16 cellular contexts compared by ENCODE assay signal in the genomic region with DNA sequence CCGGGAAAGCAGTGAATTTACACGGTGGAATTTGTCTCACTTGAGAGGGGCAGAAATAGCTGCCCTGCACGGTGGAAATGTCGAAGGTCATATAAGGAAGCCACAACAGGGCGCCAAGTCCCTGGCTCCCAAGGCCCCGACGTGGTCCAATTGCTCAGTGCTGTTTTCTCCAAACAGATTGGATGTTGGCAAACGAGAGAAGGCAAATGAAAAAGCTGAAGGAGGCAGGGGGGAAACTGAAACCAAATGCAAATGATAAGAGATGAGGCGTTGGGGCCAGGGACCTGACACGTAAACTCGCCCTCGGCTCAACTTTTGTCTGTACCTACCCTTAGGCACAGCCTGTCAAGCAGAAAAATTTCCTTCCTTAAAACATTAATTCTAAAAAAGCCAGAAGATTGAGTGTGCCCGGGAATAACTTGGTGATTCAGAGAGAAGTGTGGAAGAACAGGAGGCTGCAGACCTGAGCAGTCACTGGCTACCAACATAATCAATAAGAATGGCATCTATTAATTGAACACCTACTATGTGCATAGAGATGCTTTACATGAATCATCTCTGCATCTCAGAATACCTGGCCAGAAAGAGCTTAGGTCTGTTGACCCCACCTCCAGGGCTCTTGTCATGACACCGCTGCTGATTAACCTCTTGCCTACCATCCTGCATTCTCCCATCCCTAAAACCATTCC. TPM values are rescaled to one million over a fixed set of nuclear protein-coding genes. Genes with fewer than 3 reads are reported as not detected.
DNase-seq lines count a peak whose midpoint lies in the region; ATAC-seq and TF ChIP-seq lines count a peak whose summit lies in the region.
"Had no signal": no experiment of that assay in that cellular context is flagged by ENCODE, and none has a peak within 500 bp of the region (broad histone marks: within the 10 kb centered on the region; RNA-seq: fewer than 3 reads in every experiment).

No MANE protein-coding gene starts in this region.

- TF ChIP-seq POLR2A in body of pancreas (IDR thresholded peaks at IDR 0.05): no peak

- ATAC-seq in GM21723 (IDR thresholded peaks at IDR 0.05; ENCODE audit: unreplicated experiment) (no peak), HG02610 (IDR thresholded peaks at IDR 0.05; ENCODE audit: unreplicated experiment) (no peak), body of pancreas (no peak)
- ATAC-seq: activated naive CD8-positive, alpha-beta T cell treated with anti-CD3 and anti-CD28 coated beads, Interleukin-2, amount 50 U/mL, for 24 hours; SK-N-SH treated with all-trans-retinoic acid at 6 μM for 48 hours; stimulated activated naive B cell treated with anti-CD40 and anti-IgM and Interleukin-4, amounts not matched to agents 10 μg/mL and 1 μg/mL and 100 μg/mL, for 72 hours had no signal

- intact Hi-C loops in body of pancreas (cut with DNase I): no loop called here

- H3K4me3 ChIP-seq in GM06990 (replicated peaks; ENCODE audit: low read depth, low read length) (no peak overlapping the region), MM.1S (ENCODE audit: low read length) (no peak overlapping the region), osteoblast (ENCODE audit: insufficient read depth, low read length) (peak overlapping the region; percentile 19), body of pancreas (no peak overlapping the region)
- H3K4me3 ChIP-seq: BLaER1 had no signal

- H2AFZ ChIP-seq in MM.1S (ENCODE audit: low read length) (0 out of 2 replicates have a peak overlapping the region, but pooled peaks have one; percentile 20), osteoblast (ENCODE audit: low read length) (peak overlapping the region; percentile 84)

- no peak for TF ChIP-seq CTCF in GM06990 (IDR thresholded peaks at IDR 0.05; ENCODE audit: insufficient read depth, low read length, poor library complexity, severe bottlenecking)
- TF ChIP-seq CTCF in MM.1S (IDR thresholded peaks at IDR 0.05; ENCODE audit: low read length): no peak
- no peak for TF ChIP-seq CTCF in osteoblast (IDR thresholded peaks at IDR 0.05; ENCODE audit: extremely low read depth, low read depth, low read length)
- TF ChIP-seq CTCF in body of pancreas (IDR thresholded peaks at IDR 0.05): no peak

- no peaks in the 10 kb centered on the region for H3K27me3 ChIP-seq in GM06990 (replicated peaks; ENCODE audit: control insufficient read depth, insufficient read depth, low read length)
- H3K27me3 ChIP-seq in MM.1S (replicated peaks; ENCODE audit: insufficient read depth, low read length): peaks cover 5% of the 10 kb centered on the region; the same call in 1 of the 2 replicates
- H3K27me3 ChIP-seq in osteoblast (ENCODE audit: insufficient read depth, low read length): no peaks in the 10 kb centered on the region
- no peaks in the 10 kb centered on the region for H3K27me3 ChIP-seq in body of pancreas
- H3K27me3 ChIP-seq: BLaER1 had no signal

- no peaks in the 10 kb centered on the region for H3K9me2 ChIP-seq in MM.1S (replicated peaks; ENCODE audit: insufficient read depth, low read length)

- no peak overlapping the region for H3K9ac ChIP-seq in MM.1S (ENCODE audit: low read length)
- H3K9ac ChIP-seq: BLaER1 had no signal

- H3K4me2 ChIP-seq in MM.1S (ENCODE audit: low read depth, low read length) (peak overlapping the region; percentile 41; the same call in 1 of the 2 replicates), osteoblast (ENCODE audit: insufficient read depth, low read length) (peak overlapping the region; percentile 65)
- H3K4me2 ChIP-seq: BLaER1 had no signal

- H3K36me3 ChIP-seq in GM06990 (ENCODE audit: control insufficient read depth, insufficient read depth, low read length) (no peaks in the 10 kb centered on the region), MM.1S (replicated peaks; ENCODE audit: insufficient read depth, low read length) (no peaks in the 10 kb centered on the region), osteoblast (ENCODE audit: insufficient read depth, low read length) (no peaks in the 10 kb centered on the region), body of pancreas (replicated peaks in 1 of 2; ENCODE audit: insufficient read depth in 1 of 2, low read depth in 2 of 2) (no peaks in the 10 kb centered on the region)
- H3K36me3 ChIP-seq: BLaER1 had no signal

- 35 to 36% methylated on average over 12 to 14 of the region's 14 CpGs for WGBS in body of pancreas, 2 donors

- H3K79me2 ChIP-seq in MM.1S (ENCODE audit: low read length) (no peaks in the 10 kb centered on the region), osteoblast (ENCODE audit: insufficient read depth, low read length) (no peaks in the 10 kb centered on the region)

- H3F3A ChIP-seq in MM.1S (ENCODE audit: insufficient read depth, low read length): no peaks in the 10 kb centered on the region

- H4K20me1 ChIP-seq in MM.1S (ENCODE audit: insufficient read depth, low read length) (no peaks in the 10 kb centered on the region), osteoblast (ENCODE audit: insufficient read depth, low read length) (no peaks in the 10 kb centered on the region)
- H4K20me1 ChIP-seq: BLaER1 had no signal

- H3K27ac ChIP-seq in MM.1S (ENCODE audit: low read length) (no peak overlapping the region), osteoblast (ENCODE audit: low read depth, low read length) (peak overlapping the region; percentile 30), body of pancreas (no peak overlapping the region)
- H3K27ac ChIP-seq: BLaER1 had no signal

- peaks cover 11% of the 10 kb centered on the region for H3K4me1 ChIP-seq in MM.1S (ENCODE audit: low read length)
- peaks cover 24% of the 10 kb centered on the region for H3K4me1 ChIP-seq in osteoblast (ENCODE audit: insufficient read depth, low read length)
- no peaks in the 10 kb centered on the region for H3K4me1 ChIP-seq in body of pancreas
- H3K4me1 ChIP-seq: BLaER1 had no signal

- H3K9me3 ChIP-seq in MM.1S (replicated peaks; ENCODE audit: insufficient read depth, low read length) (no peaks in the 10 kb centered on the region), osteoblast (ENCODE audit: low read depth, low read length) (no peaks in the 10 kb centered on the region), body of pancreas (no peaks in the 10 kb centered on the region)
- H3K9me3 ChIP-seq: BLaER1 had no signal

- peak; percentile 20 for DNase-seq in GM06990 (ENCODE audit: extremely low read depth, insufficient read length)
- peak; percentile 39 for DNase-seq in MM.1S
- peak; percentile 29 for DNase-seq in fibroblast of peridontal ligament (ENCODE audit: extremely low read depth)
- DNase-seq in osteoblast (ENCODE audit: insufficient read length, low spot score, missing footprints): peak; percentile 62
- DNase-seq in iPS-NIHi7 (ENCODE audit: extremely low spot score): no peak
- no peak for DNase-seq in body of pancreas
- DNase-seq: activated CD4-positive, CD25-positive, alpha-beta regulatory T cell; activated naive CD8-positive, alpha-beta T cell treated with anti-CD3 and anti-CD28 coated beads, Interleukin-2, amount 50 U/mL, for 24 hours; DND-41; foreskin fibroblast; HCEC 1CT; stimulated activated naive B cell treated with anti-CD40 and anti-IgM and Interleukin-4, amounts not matched to agents 10 μg/mL and 1 μg/mL and 100 μg/mL, for 72 hours had no signal

RNA-seq across cellular contexts. Expression of gene PINK1, which starts 16.6 kb away (rescaled TPM):
- total RNA-seq in osteoblast: 73.1 and 79.3 TPM in 2 replicates
- total RNA-seq in body of pancreas: 10 to 100 TPM; 40.9 to 67.5 TPM

RNA-seq across cellular contexts. Expression of gene CDA, which starts 27.7 kb away (rescaled TPM):
- total RNA-seq in osteoblast (0.59 and 1.1 TPM in 2 replicates), body of pancreas (not detected)

RNA-seq across cellular contexts. Expression of gene DDOST, which starts 44.6 kb away (rescaled TPM):
- total RNA-seq in osteoblast: 291 and 293 TPM in 2 replicates
- total RNA-seq in body of pancreas: 100 to 1,000 TPM in 1 of 2 donors, 10 to 100 TPM in 1; 76.8 to 114 TPM

Comparison
In these comparisons a context has a peak if more than half of its experiments do, and no peak if none do; other contexts are left out.
1. DNase-seq: peak in GM06990 (single experiment), MM.1S (single experiment), fibroblast of peridontal ligament (single experiment) and osteoblast (single experiment); none in iPS-NIHi7 (single experiment) and body of pancreas (0 of 4).